8 cellular contexts compared by ENCODE assay signal in genomic region chr9:19102181-19102630, GRCh38. TPM values are rescaled to one million over a fixed set of nuclear protein-coding genes. Genes with fewer than 3 reads are reported as not detected.
A peak's percentile ranks its signal among the peaks of the same experiment; 100 is the strongest.
DNase-seq lines count a peak whose midpoint lies in the region; ATAC-seq and TF ChIP-seq lines count a peak whose summit lies in the region.

No MANE protein-coding gene starts in this region.

- H3K9me3 Mint-ChIP-seq in activated T-cell treated with anti-CD3 and anti-CD28 coated beads, Interleukin-2, amount 50 U/mL, for 24 hours = no peaks in the 10 kb centered on the region
- no peaks in the 10 kb centered on the region for H3K9me3 Mint-ChIP-seq in neural progenitor cell

- H3K79me2 ChIP-seq in fibroblast of lung (ENCODE audit: control insufficient read depth, insufficient read depth, low read length) = peaks cover 35% of the 10 kb centered on the region
- H3K79me2 ChIP-seq in neural progenitor cell (ENCODE audit: low read depth) = peaks cover 54% of the 10 kb centered on the region

- no peaks in the 10 kb centered on the region for H3K9me3 ChIP-seq in fibroblast of lung (ENCODE audit: control insufficient read depth, insufficient read depth, low read depth, low read length)
- no peaks in the 10 kb centered on the region for H3K9me3 ChIP-seq in neural progenitor cell (ENCODE audit: low read depth)

- H2AFZ ChIP-seq in fibroblast of lung (ENCODE audit: low read length) (no peak overlapping the region), neural progenitor cell (replicated peaks) (peak overlapping the region; percentile 44)

- peak; percentile 16 for ATAC-seq in HG02763 (IDR thresholded peaks at IDR 0.05; ENCODE audit: unreplicated experiment)

- peak overlapping the region; percentile 97 for H3K4me3 Mint-ChIP-seq in activated T-cell treated with anti-CD3 and anti-CD28 coated beads, Interleukin-2, amount 50 U/mL, for 24 hours
- H3K4me3 Mint-ChIP-seq in neural progenitor cell = peak overlapping the region; percentile 96

- peak; percentile 14 to 49 for DNase-seq in NCI-H526 (lab: John Stamatoyannopoulos, UW)
- DNase-seq in NCI-H526 treated with DMSO at 0.1 percent for 48 hours (lab: John Stamatoyannopoulos, UW) = no peak
- peak; percentile 24 for DNase-seq in NCI-H226
- DNase-seq in activated T-cell treated with anti-CD3 and anti-CD28 coated beads, Interleukin-2, amount 50 U/mL, for 24 hours = no peak
- no peak for DNase-seq in fibroblast of lung (ENCODE audit: low read depth in 2 of 2)
- DNase-seq in neural progenitor cell (ENCODE audit: low spot score) = peak; percentile 42
- no peak for DNase-seq in NCI-H2196 (lab: John Stamatoyannopoulos, UW; ENCODE audit: unreplicated experiment)

- H3K4me3 ChIP-seq in fibroblast of lung (replicated peaks in 1 of 4; ENCODE audit: control extremely low read depth in 1 of 4, insufficient read depth in 1 of 4, low read depth in 3 of 4, low read length in 4 of 4) = peak overlapping the region; percentile 58 to 94 (median 74)
- peak overlapping the region; percentile 89 for H3K4me3 ChIP-seq in neural progenitor cell

- H4K20me1 ChIP-seq in fibroblast of lung (ENCODE audit: control insufficient read depth, extremely low read depth, insufficient read depth, low read length) (no peaks in the 10 kb centered on the region), neural progenitor cell (ENCODE audit: low read depth) (peaks cover 25% of the 10 kb centered on the region)

- no peaks in the 10 kb centered on the region for H3K27me3 Mint-ChIP-seq in activated T-cell treated with anti-CD3 and anti-CD28 coated beads, Interleukin-2, amount 50 U/mL, for 24 hours
- H3K27me3 Mint-ChIP-seq in neural progenitor cell (ENCODE audit: insufficient read depth, low read depth) = peaks cover 2% of the 10 kb centered on the region

- H3F3A ChIP-seq in neural progenitor cell (ENCODE audit: low read depth) = peaks cover 11% of the 10 kb centered on the region

- TF ChIP-seq CTCF in fibroblast of lung (conservative IDR thresholded peaks at IDR 0.05 in 1 of 2, IDR thresholded peaks at IDR 0.05 in 1 of 2; ENCODE audit: low read depth in 1 of 2, low read length in 2 of 2) (no peak), neural progenitor cell (IDR thresholded peaks at IDR 0.05) (no peak)

- H3K4me2 ChIP-seq in fibroblast of lung (ENCODE audit: extremely low read depth, insufficient read depth, low read length) (peak overlapping the region; percentile 53), neural progenitor cell (peak overlapping the region; percentile 78)

- peak overlapping the region; percentile 98 for H3K27ac Mint-ChIP-seq in activated T-cell treated with anti-CD3 and anti-CD28 coated beads, Interleukin-2, amount 50 U/mL, for 24 hours
- H3K27ac Mint-ChIP-seq in neural progenitor cell = peak overlapping the region; percentile 91

- H3K27me3 ChIP-seq in fibroblast of lung (ENCODE audit: control insufficient read depth, insufficient read depth, low read length) = no peaks in the 10 kb centered on the region
- no peaks in the 10 kb centered on the region for H3K27me3 ChIP-seq in neural progenitor cell

- H3K36me3 Mint-ChIP-seq in activated T-cell treated with anti-CD3 and anti-CD28 coated beads, Interleukin-2, amount 50 U/mL, for 24 hours (ENCODE audit: low read depth) = peaks cover 45% of the 10 kb centered on the region
- peaks cover 2% of the 10 kb centered on the region for H3K36me3 Mint-ChIP-seq in neural progenitor cell

- peak overlapping the region; percentile 53 for H3K9ac ChIP-seq in fibroblast of lung (ENCODE audit: insufficient read depth, low read length)
- H3K9ac ChIP-seq in neural progenitor cell = peak overlapping the region; percentile 88

- H3K27ac ChIP-seq in fibroblast of lung (ENCODE audit: insufficient read depth, low read length) (peak overlapping the region; percentile 78), neural progenitor cell (peak overlapping the region; percentile 16)

- H3K4me1 ChIP-seq in fibroblast of lung (ENCODE audit: control insufficient read depth, extremely low read depth, insufficient read depth, low read length) (no peaks in the 10 kb centered on the region), neural progenitor cell (peaks cover 11% of the 10 kb centered on the region)

- peaks cover 33% of the 10 kb centered on the region for H3K4me1 Mint-ChIP-seq in activated T-cell treated with anti-CD3 and anti-CD28 coated beads, Interleukin-2, amount 50 U/mL, for 24 hours (ENCODE audit: low read depth)
- H3K4me1 Mint-ChIP-seq in neural progenitor cell = peaks cover 12% of the 10 kb centered on the region

- H3K36me3 ChIP-seq in fibroblast of lung (ENCODE audit: control insufficient read depth, insufficient read depth, low read length) (no peaks in the 10 kb centered on the region), neural progenitor cell (no peaks in the 10 kb centered on the region)

RNA-seq across cellular contexts. Expression of gene HAUS6, which starts 0.5 kb away (rescaled TPM):
- 11.6 and 15.4 TPM in 2 replicates for total RNA-seq in fibroblast of lung
- polyA plus RNA-seq in fibroblast of lung = 9.6 and 12.1 TPM in 2 replicates
- 6.7 and 9.0 TPM in 2 replicates for polyA plus RNA-seq in fibroblast of lung (2012)
- 1.2 and 1.7 TPM in 2 replicates for polyA minus RNA-seq in fibroblast of lung (ENCODE audit: low replicate concordance)
- 40.7 and 61.2 TPM in 2 replicates for total RNA-seq in neural progenitor cell (ENCODE audit: low replicate concordance)

RNA-seq across cellular contexts. Expression of gene PLIN2, which starts 25.1 kb away (rescaled TPM):
- total RNA-seq in fibroblast of lung = 384 and 664 TPM in 2 replicates
- polyA plus RNA-seq in fibroblast of lung = 129 and 166 TPM in 2 replicates
- polyA plus RNA-seq in fibroblast of lung (2012) = 71.5 and 99.2 TPM in 2 replicates
- 162 and 214 TPM in 2 replicates for polyA minus RNA-seq in fibroblast of lung (ENCODE audit: low replicate concordance)
- total RNA-seq in neural progenitor cell (ENCODE audit: low replicate concordance) = 55.3 and 58.8 TPM in 2 replicates

RNA-seq across cellular contexts. Expression of gene RRAGA, which starts 53.0 kb away (rescaled TPM):
- total RNA-seq in fibroblast of lung (43.1 and 62.9 TPM in 2 replicates), neural progenitor cell (ENCODE audit: low replicate concordance) (35.9 and 45.1 TPM in 2 replicates)
- polyA plus RNA-seq in fibroblast of lung = 186 and 217 TPM in 2 replicates
- polyA plus RNA-seq in fibroblast of lung (2012) = 133 and 161 TPM in 2 replicates
- 70.6 and 94.8 TPM in 2 replicates for polyA minus RNA-seq in fibroblast of lung (ENCODE audit: low replicate concordance)

Comparison
In these comparisons a context has a peak if more than half of its experiments do, and no peak if none do; other contexts are left out.
1. DNase-seq: peak in NCI-H526 (2 of 2), NCI-H226 (single experiment) and neural progenitor cell (single experiment); none in NCI-H526 treated with DMSO at 0.1 percent for 48 hours (single experiment), activated T-cell treated with anti-CD3 and anti-CD28 coated beads, Interleukin-2, amount 50 U/mL, for 24 hours (single experiment), fibroblast of lung (0 of 2) and NCI-H2196 (single experiment).